In the genomic region with DNA sequence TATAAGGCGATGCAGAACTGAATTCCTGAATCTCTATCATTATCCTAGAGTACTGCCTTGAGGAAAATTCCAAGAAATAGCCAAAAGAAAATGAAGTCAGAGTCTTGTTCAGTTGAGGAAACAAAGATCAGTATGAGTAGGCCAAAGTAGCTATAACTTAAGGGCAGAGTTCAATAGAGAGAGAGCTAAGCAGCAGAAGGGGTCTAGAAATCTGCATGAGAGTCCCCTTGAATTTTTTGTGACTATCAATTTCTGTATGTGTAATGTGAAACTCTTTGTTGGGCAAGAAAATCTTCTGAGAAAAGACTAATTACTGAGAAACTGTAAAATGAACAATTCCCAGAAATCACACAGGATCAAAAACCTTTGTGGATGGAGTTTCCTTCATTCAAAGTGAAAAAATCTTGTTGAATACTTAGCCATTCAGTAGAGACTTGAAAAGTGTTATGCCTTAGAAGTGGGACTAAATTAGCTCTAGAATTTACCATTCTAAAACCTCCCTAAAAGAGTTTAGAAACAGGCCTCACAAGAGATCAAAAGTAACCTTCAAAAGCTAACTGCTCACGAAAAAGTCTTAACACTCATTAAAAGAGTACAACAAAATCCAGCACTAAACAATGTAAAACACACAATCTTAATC, we compare ENCODE assay signal across 15 cellular contexts. TPM values are rescaled to one million over a fixed set of nuclear protein-coding genes. Genes with fewer than 3 reads are reported as not detected.
DNase-seq lines count a peak whose midpoint lies in the region; ATAC-seq and TF ChIP-seq lines count a peak whose summit lies in the region.
"Had no signal": no experiment of that assay in that cellular context is flagged by ENCODE, and none has a peak within 500 bp of the region (broad histone marks: within the 10 kb centered on the region; RNA-seq: fewer than 3 reads in every experiment).

No MANE protein-coding gene starts in this region.

- POLR2A ChIA-PET in HEK293 (lab: Yijun Ruan, JAX), result no interaction called here
- POLR2A ChIA-PET in activated naive CD8-positive, alpha-beta T cell treated with anti-CD3 and anti-CD28 coated beads, Interleukin-2, amount 10 ng/mL, durations not matched to agents 7 days and 5 days (lab: Charles Lee), result no interaction called here

- ATAC-seq in activated T-cell treated with anti-CD3 and anti-CD28 coated beads, Interleukin-2, amount 50 U/mL, for 72 hours (replicated peaks in 1 of 2), result no peak
- ATAC-seq in activated naive CD8-positive, alpha-beta T cell treated with anti-CD3 and anti-CD28 coated beads, Interleukin-2, amount 10 ng/mL, durations not matched to agents 7 days and 5 days (ENCODE audit: low read depth), result peak; percentile 54

- H3K36me3 Mint-ChIP-seq in activated T-cell treated with anti-CD3 and anti-CD28 coated beads, Interleukin-2, amount 50 U/mL, for 72 hours (ENCODE audit: insufficient read depth in 2 of 2), result peaks cover 0 to 2% of the 10 kb centered on the region in 2 donors
- H3K36me3 Mint-ChIP-seq in activated naive CD8-positive, alpha-beta T cell treated with anti-CD3 and anti-CD28 coated beads, Interleukin-2, amount 10 ng/mL, durations not matched to agents 7 days and 5 days, result peaks cover 16% of the 10 kb centered on the region
- peaks cover 5% of the 10 kb centered on the region for H3K36me3 Mint-ChIP-seq in chondrocyte (ENCODE audit: low read depth)

- H3K4me3 Mint-ChIP-seq in activated T-cell treated with anti-CD3 and anti-CD28 coated beads, Interleukin-2, amount 50 U/mL, for 72 hours, result peak overlapping the region in 1 of 2 donors; percentile 7
- peak overlapping the region; percentile 29 for H3K4me3 Mint-ChIP-seq in activated naive CD8-positive, alpha-beta T cell treated with anti-CD3 and anti-CD28 coated beads, Interleukin-2, amount 10 ng/mL, durations not matched to agents 7 days and 5 days
- H3K4me3 Mint-ChIP-seq in chondrocyte (ENCODE audit: unreplicated experiment), result no peak overlapping the region
- H3K4me3 Mint-ChIP-seq: B cell; CD4-positive, alpha-beta T cell had no signal

- no peaks in the 10 kb centered on the region for H3K27me3 Mint-ChIP-seq in activated T-cell treated with anti-CD3 and anti-CD28 coated beads, Interleukin-2, amount 50 U/mL, for 72 hours (ENCODE audit: low read depth)
- no peaks in the 10 kb centered on the region for H3K27me3 Mint-ChIP-seq in activated naive CD8-positive, alpha-beta T cell treated with anti-CD3 and anti-CD28 coated beads, Interleukin-2, amount 10 ng/mL, durations not matched to agents 7 days and 5 days
- H3K27me3 Mint-ChIP-seq in chondrocyte (ENCODE audit: low read depth), result no peaks in the 10 kb centered on the region

- no peak overlapping the region for H3K4me3 ChIP-seq in HEK293 (ENCODE audit: low read depth, low read length)
- H3K4me3 ChIP-seq: GM23248 had no signal

- no peak for DNase-seq in activated T-cell treated with anti-CD3 and anti-CD28 coated beads, Interleukin-2, amount 50 U/mL, for 72 hours
- DNase-seq in activated T-cell treated with anti-CD3 and anti-CD28 coated beads, Interleukin-2, amount 50 U/mL, for 1 hour, result no peak
- DNase-seq in MV-4-11 (lab: John Stamatoyannopoulos, UW) (peak; percentile 28), GM10266 (ENCODE audit: extremely low spot score) (no peak), GM19238 (ENCODE audit: insufficient read length, low spot score) (no peak), chondrocyte (ENCODE audit: low spot score) (no peak)
- DNase-seq in activated naive CD8-positive, alpha-beta T cell treated with anti-CD3 and anti-CD28 coated beads, Interleukin-2, amount 10 ng/mL, durations not matched to agents 7 days and 5 days, result no peak
- DNase-seq: C1 segment of cervical spinal cord; Calu3; CD4-positive, alpha-beta T cell; DMS79; GM23248; H7 had no signal

- H3K27ac Mint-ChIP-seq in activated T-cell treated with anti-CD3 and anti-CD28 coated beads, Interleukin-2, amount 50 U/mL, for 72 hours, result peak overlapping the region; percentile 85
- H3K27ac Mint-ChIP-seq in activated naive CD8-positive, alpha-beta T cell treated with anti-CD3 and anti-CD28 coated beads, Interleukin-2, amount 10 ng/mL, durations not matched to agents 7 days and 5 days, result peak overlapping the region; percentile 0
- no peak overlapping the region for H3K27ac Mint-ChIP-seq in chondrocyte (ENCODE audit: unreplicated experiment)
- H3K27ac Mint-ChIP-seq: B cell; CD4-positive, alpha-beta T cell had no signal

- CTCF ChIA-PET in HEK293 (lab: Yijun Ruan, JAX), result no interaction called here

- no peaks in the 10 kb centered on the region for H3K36me3 ChIP-seq in HEK293 (ENCODE audit: control insufficient read depth in 2 of 2, insufficient read depth in 1 of 2, low read length in 2 of 2)

- no peaks in the 10 kb centered on the region for H3K9me3 ChIP-seq in HEK293 (ENCODE audit: control insufficient read depth, insufficient read depth, low read depth, low read length)

- no peak overlapping the region for H3K27ac ChIP-seq in HEK293 (ENCODE audit: extremely low read depth, low read depth, low read length)

- no peaks in the 10 kb centered on the region for H3K4me1 Mint-ChIP-seq in activated T-cell treated with anti-CD3 and anti-CD28 coated beads, Interleukin-2, amount 50 U/mL, for 72 hours (ENCODE audit: low read depth)
- H3K4me1 Mint-ChIP-seq in activated naive CD8-positive, alpha-beta T cell treated with anti-CD3 and anti-CD28 coated beads, Interleukin-2, amount 10 ng/mL, durations not matched to agents 7 days and 5 days, result peaks cover 18% of the 10 kb centered on the region
- H3K4me1 Mint-ChIP-seq in chondrocyte (ENCODE audit: low read depth), result peaks cover 6% of the 10 kb centered on the region
- H3K4me1 Mint-ChIP-seq: B cell had no signal

- peaks cover 0 to 2% of the 10 kb centered on the region in 2 donors for H3K9me3 Mint-ChIP-seq in activated T-cell treated with anti-CD3 and anti-CD28 coated beads, Interleukin-2, amount 50 U/mL, for 72 hours
- peaks cover 13% of the 10 kb centered on the region for H3K9me3 Mint-ChIP-seq in activated naive CD8-positive, alpha-beta T cell treated with anti-CD3 and anti-CD28 coated beads, Interleukin-2, amount 10 ng/mL, durations not matched to agents 7 days and 5 days
- H3K9me3 Mint-ChIP-seq in chondrocyte (ENCODE audit: low read depth), result peaks cover 17% of the 10 kb centered on the region

- TF ChIP-seq CTCF in HEK293 (tag by site-specific recombination; IDR thresholded peaks at IDR 0.05) (no peak), GM10266 (IDR thresholded peaks at IDR 0.05; ENCODE audit: control insufficient read depth, insufficient read depth, low read depth, missing control alignments) (no peak), chondrocyte (IDR thresholded peaks at IDR 0.05) (no peak)

- H3K4me1 ChIP-seq in HEK293 (ENCODE audit: control insufficient read depth, insufficient read depth, low read length), result no peaks in the 10 kb centered on the region

TF ChIP-seq in HEK293, 187 proteins besides CTCF, POLR2A, EP300 and RAD21:
- peak; percentile 46 for TF ChIP-seq SETDB1 (IDR thresholded peaks at IDR 0.05; ENCODE audit: insufficient read length, low read length)
- no peak for TF ChIP-seq ZNF560 (tag by site-specific recombination; IDR thresholded peaks at IDR 0.05; ENCODE audit: borderline replicate concordance)

RNA-seq across cellular contexts. Expression of a gene that starts 43.1 kb away (rescaled TPM):
- 10 to 100 TPM; 12.0 to 17.7 TPM for total RNA-seq in activated T-cell treated with anti-CD3 and anti-CD28 coated beads, Interleukin-2, amount 50 U/mL, for 72 hours
- total RNA-seq in activated naive CD8-positive, alpha-beta T cell treated with anti-CD3 and anti-CD28 coated beads, Interleukin-2, amount 10 ng/mL, durations not matched to agents 7 days and 5 days, result 10 to 100 TPM; 15.8 to 16.3 TPM
- total RNA-seq in chondrocyte, result 290 to 304 TPM (median 293 TPM) in 3 replicates

Comparison
In these comparisons a context has a peak if more than half of its experiments do, and no peak if none do; other contexts are left out.
1. RNA of a gene that starts 43.1 kb away (total RNA-seq): 290 to 304 TPM in chondrocyte; 12.0 to 17.7 TPM in activated T-cell treated with anti-CD3 and anti-CD28 coated beads, Interleukin-2, amount 50 U/mL, for 72 hours and 15.8 to 16.3 TPM in activated naive CD8-positive, alpha-beta T cell treated with anti-CD3 and anti-CD28 coated beads, Interleukin-2, amount 10 ng/mL, durations not matched to agents 7 days and 5 days; every median in the first group is over 10 times any median in the second.